In genomic region chr6:21258665-21259064, GRCh38 we compare ENCODE assay signal across 19 cellular contexts.
DNase-seq lines count a peak whose midpoint lies in the region; ATAC-seq, FAIRE-seq and TF ChIP-seq lines count a peak whose summit lies in the region.
"Had no signal": no experiment of that assay in that cellular context is flagged by ENCODE, and none has a peak within 500 bp of the region (broad histone marks: within the 10 kb centered on the region; RNA-seq: fewer than 3 reads in every experiment).

No MANE protein-coding gene starts in this region.

- H3K36me3 Mint-ChIP-seq in naive thymus-derived CD8-positive, alpha-beta T cell: no peaks in the 10 kb centered on the region
- H3K36me3 Mint-ChIP-seq: CD4-positive, alpha-beta memory T cell had no signal

- no peak for DNase-seq in HepG2 (ENCODE audit: low spot score)
- DNase-seq in right lobe of liver: no peak
- DNase-seq in RPMI8226: peak; percentile 34
- DNase-seq in H1 (ENCODE audit: low read depth in 1 of 2, low spot score in 2 of 2): no peak
- DNase-seq in neuronal stem cell (ENCODE audit: low spot score): no peak
- DNase-seq in NCI-H2171 (lab: John Stamatoyannopoulos, UW): no peak
- no peak for DNase-seq in 8988T
- no peak for DNase-seq in naive thymus-derived CD8-positive, alpha-beta T cell
- DNase-seq: C1 segment of cervical spinal cord; Calu3; CD4-positive, alpha-beta memory T cell; COR-L47; DMS53; DMS79 treated with DMSO at 0.1 percent for 48 hours; H9 had no signal

- H3K23ac ChIP-seq in H1 (ENCODE audit: insufficient read length) (no peak overlapping the region), neuronal stem cell (ENCODE audit: low read depth, low read length, poor library complexity) (no peak overlapping the region)

- H4K8ac ChIP-seq in H1 (ENCODE audit: extremely low read depth, insufficient read depth, low read length): no peak overlapping the region
- no peak overlapping the region for H4K8ac ChIP-seq in neuronal stem cell (ENCODE audit: low read depth, low read length)

- H3K79me1 ChIP-seq in H1 (ENCODE audit: low read depth, low read length): no peaks in the 10 kb centered on the region
- H3K79me1 ChIP-seq in neuronal stem cell (ENCODE audit: low read depth, low read length): no peaks in the 10 kb centered on the region

- no peaks in the 10 kb centered on the region for H3K79me2 ChIP-seq in HepG2 (ENCODE audit: insufficient read depth, low read length)
- H3K79me2 ChIP-seq in H1 (ENCODE audit: control insufficient read depth in 1 of 2, insufficient read depth in 2 of 2, low read length in 2 of 2): no peaks in the 10 kb centered on the region

- no peak overlapping the region for H3K56ac ChIP-seq in H1 (replicated peaks; ENCODE audit: insufficient read length, low read depth, low read length)

- H2BK15ac ChIP-seq in H1 (ENCODE audit: low read length) (no peak overlapping the region), neuronal stem cell (ENCODE audit: low read length) (no peak overlapping the region)

- H3K9ac ChIP-seq in HepG2 (ENCODE audit: insufficient read depth, low read depth, low read length) (no peak overlapping the region), H1 (replicated peaks in 1 of 4; ENCODE audit: extremely low read depth in 1 of 4, low read depth in 3 of 4, low read length in 3 of 4) (no peak overlapping the region), neuronal stem cell (ENCODE audit: low read depth, low read length, poor library complexity) (no peak overlapping the region)

- no peak overlapping the region for H3K14ac ChIP-seq in H1 (ENCODE audit: insufficient read length)
- no peak overlapping the region for H3K14ac ChIP-seq in neuronal stem cell (ENCODE audit: low read length)

- H3K4me2 ChIP-seq in HepG2 (ENCODE audit: low read depth, low read length) (no peak overlapping the region), H1 (ENCODE audit: insufficient read depth in 1 of 2, low read depth in 2 of 2, low read length in 2 of 2) (no peak overlapping the region), neuronal stem cell (ENCODE audit: insufficient read depth, low read length, poor library complexity, severe bottlenecking) (no peak overlapping the region)

- H2BK12ac ChIP-seq in H1 (ENCODE audit: low read depth, low read length) (no peak overlapping the region), neuronal stem cell (ENCODE audit: low read length) (no peak overlapping the region)

- H3K27me3 Mint-ChIP-seq in naive thymus-derived CD8-positive, alpha-beta T cell: peaks cover 0 to 3% (median 0%) of the 10 kb centered on the region in 5 donors

- no peak for TF ChIP-seq RAD21 in HepG2 (CRISPR knock-in tag; IDR thresholded peaks at IDR 0.05)
- TF ChIP-seq RAD21 in H1 (IDR thresholded peaks at IDR 0.05 in 1 of 2, conservative IDR thresholded peaks at IDR 0.05 in 1 of 2; ENCODE audit: low read depth in 2 of 2, low read length in 2 of 2): no peak

- FAIRE-seq in HepG2 (lab: Jason Lieb, UNC) (no peak), H1 (lab: Jason Lieb, UNC) (no peak)
- FAIRE-seq: G401.6, GM12892 had no signal

- in situ Hi-C loops in HepG2 (cut with HindIII; ENCODE audit: extremely low pct_ligation_motif_present, low pct_unique_long_range_greater_than_20kb): no loop called here

- CTCF ChIA-PET in HepG2 (lab: Yijun Ruan, JAX; ENCODE audit: low intra/inter-chr PET ratio, low total read pairs) (no interaction called here), H1 (lab: Charles Lee; ENCODE audit: partially characterized antibody) (interaction anchor here (0.6 to 0.9 kb wide), 2 partner anchors 12 to 68 kb away, joined by 3 to 4 read pairs; no protein-coding TSS in a partner anchor)

- TF ChIP-seq CTCF in HepG2 (CRISPR knock-in tag; IDR thresholded peaks at IDR 0.05) (no peak), right lobe of liver (IDR thresholded peaks at IDR 0.05) (no peak), H1 (IDR thresholded peaks at IDR 0.05; ENCODE audit: control extremely low read depth in 1 of 3, insufficient read depth in 1 of 3, low read depth in 1 of 3, low read length in 3 of 3) (no peak)

- WGBS in HepG2 (ENCODE audit: low lambda C conversion rate): 49% methylated on average over 5 of the region's 5 CpGs
- WGBS in right lobe of liver (ENCODE audit: insufficient coverage, low coverage, low lambda C conversion rate, missing lambda C conversion rate): 77% methylated on average over 5 of the region's 5 CpGs
- WGBS in H1 (ENCODE audit: extremely low coverage in 1 of 2, insufficient coverage in 1 of 2, insufficient read length in 1 of 2, insufficient replicate concordance in 2 of 2, low coverage in 1 of 2, low lambda C conversion rate in 2 of 2, missing lambda C conversion rate in 1 of 2), 2 experiments: 80% methylated on average over 5 of the region's 5 CpGs; no CpG with 5 or more reads in 1 of the 2 experiments
- no CpG with 5 or more reads among the region's 5 CpGs for WGBS in neuronal stem cell (ENCODE audit: extremely low coverage in 2 of 2, insufficient read length in 2 of 2, insufficient replicate concordance in 1 of 2), 2 donors

- H4K5ac ChIP-seq in H1 (ENCODE audit: insufficient read length, low read depth, low read length): no peak overlapping the region

- no peak overlapping the region for H2BK120ac ChIP-seq in H1 (replicated peaks; ENCODE audit: low read depth, low read length)
- H2BK120ac ChIP-seq in neuronal stem cell (ENCODE audit: low read depth, low read length): no peak overlapping the region

- H3K18ac ChIP-seq in H1 (ENCODE audit: extremely low read depth, low read length) (no peak overlapping the region), neuronal stem cell (ENCODE audit: low read length) (no peak overlapping the region)

- H2BK20ac ChIP-seq in H1 (ENCODE audit: low read length): no peak overlapping the region

- H3K9me3 ChIP-seq in HepG2 (ENCODE audit: low read length): no peaks in the 10 kb centered on the region
- no peaks in the 10 kb centered on the region for H3K9me3 ChIP-seq in right lobe of liver
- no peaks in the 10 kb centered on the region for H3K9me3 ChIP-seq in H1 (ENCODE audit: insufficient read depth in 2 of 2, low read depth in 1 of 2, low read length in 1 of 2)
- no peaks in the 10 kb centered on the region for H3K9me3 ChIP-seq in neuronal stem cell (replicated peaks in 1 of 2; ENCODE audit: control insufficient read depth in 2 of 2, insufficient read depth in 1 of 2, low read depth in 1 of 2, low read length in 2 of 2)

- peaks cover 0 to 2% (median 0%) of the 10 kb centered on the region in 4 donors for H3K4me1 Mint-ChIP-seq in naive thymus-derived CD8-positive, alpha-beta T cell
- H3K4me1 Mint-ChIP-seq: CD4-positive, alpha-beta memory T cell had no signal

- H2AK5ac ChIP-seq in H1 (ENCODE audit: low read depth, low read length): no peak overlapping the region
- H2AK5ac ChIP-seq in neuronal stem cell (ENCODE audit: low read depth, low read length): no peak overlapping the region

- BruUV-seq in HepG2 (replicated peaks; lab: Mats Ljungman, UMichigan): no TSS peak

- H3K4ac ChIP-seq in H1 (replicated peaks; ENCODE audit: insufficient read length, low read depth, low read length): no peak overlapping the region
- H3K4ac ChIP-seq in neuronal stem cell (ENCODE audit: low read length): no peak overlapping the region

- H3K27me3 ChIP-seq in HepG2 (ENCODE audit: control insufficient read depth in 1 of 2, insufficient read depth in 2 of 2, low read length in 2 of 2) (peaks cover 0 to 2% of the 10 kb centered on the region in 2 experiments; a peak in 2 of 5 replicates), right lobe of liver (no peaks in the 10 kb centered on the region), H1 (replicated peaks in 1 of 4; ENCODE audit: control insufficient read depth in 3 of 4, extremely low read depth in 1 of 4, insufficient read depth in 3 of 4, low read length in 3 of 4) (no peaks in the 10 kb centered on the region), neuronal stem cell (ENCODE audit: control insufficient read depth in 3 of 3, insufficient read depth in 3 of 3, low read depth in 1 of 3, low read length in 3 of 3) (no peaks in the 10 kb centered on the region)

- no peak overlapping the region for H3K4me3 Mint-ChIP-seq in naive thymus-derived CD8-positive, alpha-beta T cell
- H3K4me3 Mint-ChIP-seq: H9 had no signal

- no peak overlapping the region for H4K91ac ChIP-seq in H1 (replicated peaks; ENCODE audit: insufficient read length, low read length)
- no peak overlapping the region for H4K91ac ChIP-seq in neuronal stem cell (ENCODE audit: low read depth, low read length, poor library complexity)

- POLR2A ChIA-PET in HepG2 (lab: Yijun Ruan, JAX) (no interaction called here), H1 (lab: Charles Lee; ENCODE audit: partially characterized antibody) (interaction anchor here (0.6 to 0.7 kb wide), 2 partner anchors 333 to 531 kb away, joined by 3 read pairs; no protein-coding TSS in a partner anchor)
- POLR2A ChIA-PET in naive thymus-derived CD8-positive, alpha-beta T cell (lab: Charles Lee): no interaction called here

- no peaks in the 10 kb centered on the region for H3K23me2 ChIP-seq in H1 (ENCODE audit: low read depth, low read length)

- ATAC-seq in HepG2 (no peak), right lobe of liver (no peak)
- no peak for ATAC-seq in naive thymus-derived CD8-positive, alpha-beta T cell
- ATAC-seq: HCT116 had no signal

- no peaks in the 10 kb centered on the region for H3K36me3 ChIP-seq in HepG2 (replicated peaks in 1 of 2; ENCODE audit: control insufficient read depth in 1 of 2, insufficient read depth in 2 of 2, low read length in 2 of 2)
- no peaks in the 10 kb centered on the region for H3K36me3 ChIP-seq in right lobe of liver
- H3K36me3 ChIP-seq in H1 (ENCODE audit: control insufficient read depth in 2 of 4, insufficient read depth in 4 of 4, low read length in 3 of 4): no peaks in the 10 kb centered on the region
- no peaks in the 10 kb centered on the region for H3K36me3 ChIP-seq in neuronal stem cell (replicated peaks in 1 of 2; ENCODE audit: control insufficient read depth in 2 of 2, insufficient read depth in 2 of 2, low read length in 2 of 2)

- H3K9me3 Mint-ChIP-seq in naive thymus-derived CD8-positive, alpha-beta T cell: peaks cover 0 to 10% (median 2%) of the 10 kb centered on the region in 9 donors

- no peak for TF ChIP-seq POLR2A in HepG2 (IDR thresholded peaks at IDR 0.05; ENCODE audit: insufficient read depth in 1 of 2, low read depth in 2 of 2, low read length in 2 of 2)
- no peak for TF ChIP-seq POLR2A in right lobe of liver (IDR thresholded peaks at IDR 0.05)
- no peak for TF ChIP-seq POLR2A in H1 (IDR thresholded peaks at IDR 0.05; ENCODE audit: control extremely low read depth in 1 of 2, low read depth in 2 of 2, low read length in 2 of 2)

- H3K27ac Mint-ChIP-seq in naive thymus-derived CD8-positive, alpha-beta T cell: no peak overlapping the region
- H3K27ac Mint-ChIP-seq: H9 had no signal

- H4K20me1 ChIP-seq in HepG2 (ENCODE audit: insufficient read depth, low read length): no peaks in the 10 kb centered on the region
- no peaks in the 10 kb centered on the region for H4K20me1 ChIP-seq in H1 (replicated peaks in 1 of 2; ENCODE audit: control insufficient read depth in 1 of 2, insufficient read depth in 2 of 2, low read length in 2 of 2)

- no peak overlapping the region for H3K4me3 ChIP-seq in HepG2 (replicated peaks in 1 of 3; ENCODE audit: insufficient read depth in 1 of 3, low read depth in 2 of 3, low read length in 3 of 3)
- H3K4me3 ChIP-seq in right lobe of liver: no peak overlapping the region
- no peak overlapping the region for H3K4me3 ChIP-seq in H1 (ENCODE audit: extremely low read depth in 1 of 4, insufficient read depth in 2 of 4, low read depth in 3 of 4, low read length in 4 of 4)
- H3K4me3 ChIP-seq in neuronal stem cell (ENCODE audit: low read length in 2 of 2): no peak overlapping the region

- H2AFZ ChIP-seq in HepG2 (ENCODE audit: low read length) (no peak overlapping the region), H1 (ENCODE audit: low read length) (0 out of 2 replicates have a peak overlapping the region, but pooled peaks have one; percentile 10), neuronal stem cell (ENCODE audit: low read length) (peak overlapping the region; percentile 4)

- H3K27ac ChIP-seq in HepG2 (ENCODE audit: extremely low read length, insufficient read depth, low read length) (no peak overlapping the region), right lobe of liver (no peak overlapping the region), H1 (ENCODE audit: low read depth, low read length) (no peak overlapping the region), neuronal stem cell (replicated peaks; ENCODE audit: low read length) (no peak overlapping the region)
- H3K27ac ChIP-seq: 22Rv1 had no signal

- intact Hi-C loops in HepG2 (cut with micrococcal nuclease; ENCODE audit: unreplicated experiment) (no loop called here), right lobe of liver (cut with DNase I) (no loop called here)

- TF ChIP-seq EP300 in HepG2 (IDR thresholded peaks at IDR 0.05; ENCODE audit: low read depth in 2 of 2, low read length in 2 of 2) (no peak), HepG2 (CRISPR knock-in tag; IDR thresholded peaks at IDR 0.05; ENCODE audit: borderline replicate concordance) (no peak), H1 (IDR thresholded peaks at IDR 0.05; ENCODE audit: borderline replicate concordance in 1 of 2, low read depth in 2 of 2, low read length in 2 of 2) (no peak)

- H2BK5ac ChIP-seq in H1 (ENCODE audit: low read depth, low read length): no peak overlapping the region
- no peak overlapping the region for H2BK5ac ChIP-seq in neuronal stem cell (ENCODE audit: low read length)

- H3K4me1 ChIP-seq in HepG2 (ENCODE audit: insufficient read depth, low read length): no peaks in the 10 kb centered on the region
- H3K4me1 ChIP-seq in right lobe of liver: no peaks in the 10 kb centered on the region
- H3K4me1 ChIP-seq in H1 (replicated peaks in 1 of 4; ENCODE audit: control insufficient read depth in 3 of 4, insufficient read depth in 4 of 4, low read length in 3 of 4): no peaks in the 10 kb centered on the region
- no peaks in the 10 kb centered on the region for H3K4me1 ChIP-seq in neuronal stem cell (ENCODE audit: control insufficient read depth in 2 of 2, insufficient read depth in 1 of 2, low read depth in 1 of 2, low read length in 2 of 2)

Comparison
In these comparisons a context has a peak if more than half of its experiments do, and no peak if none do; other contexts are left out.
1. Of the 41 proteins assayed by ChIP-seq in both HepG2 and H1: peak only in HepG2: none; only in H1: MAX and USF2; in both: MAFK; in neither: 38.